Comparison of ENCODE assay signal across 19 cellular contexts in genomic region chr6:125101128-125101527, GRCh38. TPM values are rescaled to one million over a fixed set of nuclear protein-coding genes. Genes with fewer than 3 reads are reported as not detected.
A peak's percentile ranks its signal among the peaks of the same experiment; 100 is the strongest.
DNase-seq lines count a peak whose midpoint lies in the region; ATAC-seq and TF ChIP-seq lines count a peak whose summit lies in the region.
"Had no signal": no experiment of that assay in that cellular context is flagged by ENCODE, and none has a peak within 500 bp of the region (broad histone marks: within the 10 kb centered on the region; RNA-seq: fewer than 3 reads in every experiment).

No MANE protein-coding gene starts in this region.

- TF ChIP-seq CTCF in RWPE2 (IDR thresholded peaks at IDR 0.05; ENCODE audit: poor library complexity, severe bottlenecking) (no peak), neutrophil (IDR thresholded peaks at IDR 0.05) (no peak), type B pancreatic cell (conservative IDR thresholded peaks at IDR 0.05) (no peak)

- H3K4me1 ChIP-seq in RWPE2 (ENCODE audit: insufficient read depth, poor library complexity, severe bottlenecking) (peaks cover 33% of the 10 kb centered on the region), neutrophil (ENCODE audit: control insufficient read depth in 1 of 2, insufficient read depth in 1 of 2, low read depth in 1 of 2, low read length in 1 of 2) (peaks cover 30 to 38% of the 10 kb centered on the region in 2 experiments)
- H3K4me1 ChIP-seq: prostate gland had no signal

- ATAC-seq in RWPE2 (ENCODE audit: low read depth): no peak
- no peak for ATAC-seq in GM18867 (IDR thresholded peaks at IDR 0.05; ENCODE audit: unreplicated experiment)
- ATAC-seq: left ventricle myocardium superior had no signal

- H3K27ac ChIP-seq in RWPE2 (ENCODE audit: poor library complexity, severe bottlenecking) (peak overlapping the region; percentile 92), epithelial cell of prostate (peak overlapping the region; percentile 87), neutrophil (peak overlapping the region; percentile 55)
- H3K27ac ChIP-seq: prostate gland, suprapubic skin had no signal

- H3K27ac Mint-ChIP-seq in type B pancreatic cell: peak overlapping the region; percentile 12
- H3K27ac Mint-ChIP-seq in activated CD4-positive, alpha-beta memory T cell treated with anti-CD3 and anti-CD28 coated beads for 36 hours: no peak overlapping the region
- H3K27ac Mint-ChIP-seq: activated CD4-positive, alpha-beta T cell treated with anti-CD3 and anti-CD28 coated beads, Interleukin-2, amount 10 ng/mL, durations not matched to agents 7 days and 5 days had no signal

- no peaks in the 10 kb centered on the region for H3K36me3 Mint-ChIP-seq in type B pancreatic cell
- H3K36me3 Mint-ChIP-seq in activated CD4-positive, alpha-beta memory T cell treated with anti-CD3 and anti-CD28 coated beads for 36 hours: no peaks in the 10 kb centered on the region

- H3K27me3 Mint-ChIP-seq in type B pancreatic cell: peaks cover 10% of the 10 kb centered on the region
- peaks cover 2% of the 10 kb centered on the region for H3K27me3 Mint-ChIP-seq in activated CD4-positive, alpha-beta memory T cell treated with anti-CD3 and anti-CD28 coated beads for 36 hours

- no peak overlapping the region for H3K4me3 ChIP-seq in RWPE2 (ENCODE audit: severe bottlenecking)
- no peak overlapping the region for H3K4me3 ChIP-seq in neutrophil (ENCODE audit: low read depth in 1 of 2, low read length in 1 of 2)
- H3K4me3 ChIP-seq: BLaER1 treated with 17β-estradiol and CSF1 and Interleukin-3, amounts not matched to agents 10 nM and 100 nM; prostate gland; suprapubic skin had no signal

- H3K4me3 Mint-ChIP-seq in type B pancreatic cell: peak overlapping the region; percentile 46
- H3K4me3 Mint-ChIP-seq in activated CD4-positive, alpha-beta memory T cell treated with anti-CD3 and anti-CD28 coated beads for 36 hours: no peak overlapping the region
- H3K4me3 Mint-ChIP-seq: activated CD4-positive, alpha-beta T cell treated with anti-CD3 and anti-CD28 coated beads, Interleukin-2, amount 10 ng/mL, durations not matched to agents 7 days and 5 days had no signal

- H3K9me3 Mint-ChIP-seq in type B pancreatic cell: no peaks in the 10 kb centered on the region
- no peaks in the 10 kb centered on the region for H3K9me3 Mint-ChIP-seq in activated CD4-positive, alpha-beta memory T cell treated with anti-CD3 and anti-CD28 coated beads for 36 hours
- H3K9me3 Mint-ChIP-seq: activated CD4-positive, alpha-beta T cell treated with anti-CD3 and anti-CD28 coated beads, Interleukin-2, amount 10 ng/mL, durations not matched to agents 7 days and 5 days had no signal

- intact Hi-C loops in activated CD4-positive, alpha-beta memory T cell treated with anti-CD3 and anti-CD28 coated beads for 36 hours (cut with micrococcal nuclease): no loop called here

- H3K9me3 ChIP-seq in RWPE2 (ENCODE audit: severe bottlenecking) (no peaks in the 10 kb centered on the region), neutrophil (no peaks in the 10 kb centered on the region)
- H3K9me3 ChIP-seq: BLaER1 treated with 17β-estradiol and CSF1 and Interleukin-3, amounts not matched to agents 10 nM and 100 nM; prostate gland; suprapubic skin had no signal

- H3K4me1 Mint-ChIP-seq in type B pancreatic cell (ENCODE audit: unreplicated experiment): peaks cover 24% of the 10 kb centered on the region
- peaks cover 4% of the 10 kb centered on the region for H3K4me1 Mint-ChIP-seq in activated CD4-positive, alpha-beta memory T cell treated with anti-CD3 and anti-CD28 coated beads for 36 hours (ENCODE audit: low read depth)

- H3K36me3 ChIP-seq in RWPE2 (ENCODE audit: low read depth) (no peaks in the 10 kb centered on the region), neutrophil (no peaks in the 10 kb centered on the region)
- H3K36me3 ChIP-seq: BLaER1 treated with 17β-estradiol and CSF1 and Interleukin-3, amounts not matched to agents 10 nM and 100 nM; prostate gland; suprapubic skin had no signal

- DNase-seq in RWPE2 (ENCODE audit: low spot score) (no peak), epithelial cell of prostate (ENCODE audit: low read depth, low spot score) (no peak), type B pancreatic cell (ENCODE audit: extremely low spot score, unreplicated experiment) (no peak), SIG-M5 (lab: John Stamatoyannopoulos, UW) (no peak)
- no peak for DNase-seq in activated CD4-positive, alpha-beta memory T cell treated with anti-CD3 and anti-CD28 coated beads for 36 hours
- DNase-seq: activated CD4-positive, alpha-beta T cell treated with anti-CD3 and anti-CD28 coated beads, Interleukin-2, amount 10 ng/mL, durations not matched to agents 7 days and 5 days; activated CD8-positive, alpha-beta memory T cell treated with anti-CD3 and anti-CD28 coated beads, Interleukin-2, amount 50 U/mL, for 4 hours; activated effector memory CD4-positive, alpha-beta T cell treated with anti-CD3 and anti-CD28 coated beads, Interleukin-2, amount 50 U/mL, for 16 hours; amniotic stem cell; head of caudate nucleus; Kasumi-1; left ventricle myocardium superior; NCI-H526 treated with DMSO at 0.1 percent for 48 hours; stimulated activated CD8-positive, alpha-beta memory T cell treated with anti-CD3 and anti-CD28 coated beads, Interleukin-4, amount 100 ng/mL, for 48 hours had no signal

- H3K27me3 ChIP-seq in RWPE2 (ENCODE audit: insufficient read depth, poor library complexity, severe bottlenecking) (no peaks in the 10 kb centered on the region), neutrophil (no peaks in the 10 kb centered on the region)
- H3K27me3 ChIP-seq: BLaER1 treated with 17β-estradiol and CSF1 and Interleukin-3, amounts not matched to agents 10 nM and 100 nM; suprapubic skin had no signal

- POLR2A ChIA-PET in activated CD4-positive, alpha-beta memory T cell treated with anti-CD3 and anti-CD28 coated beads for 36 hours (lab: Charles Lee): no interaction called here

- CTCF ChIA-PET in activated CD4-positive, alpha-beta memory T cell treated with anti-CD3 and anti-CD28 coated beads for 36 hours (lab: Charles Lee): no interaction called here

RNA-seq across cellular contexts. Expression of gene TPD52L1, which starts 52.4 kb away (rescaled TPM):
- 80.4 and 142 TPM in 2 replicates for total RNA-seq in type B pancreatic cell (ENCODE audit: low replicate concordance)
- total RNA-seq in activated CD4-positive, alpha-beta memory T cell treated with anti-CD3 and anti-CD28 coated beads for 36 hours: 1 to 10 TPM; 1.3 to 1.4 TPM
- total RNA-seq: activated CD4-positive, alpha-beta T cell treated with anti-CD3 and anti-CD28 coated beads, Interleukin-2, amount 10 ng/mL, durations not matched to agents 7 days and 5 days had no signal

Comparison
In these comparisons a context has a peak if more than half of its experiments do, and no peak if none do; other contexts are left out.
1. RNA of gene TPD52L1, which starts 52.4 kb away (total RNA-seq): 80.4 to 142 TPM in type B pancreatic cell; 1.3 to 1.4 TPM in activated CD4-positive, alpha-beta memory T cell treated with anti-CD3 and anti-CD28 coated beads for 36 hours; every median in the first group is over 10 times any median in the second.
2. Peak in every context shown above with its lines, with median percentiles within 50 percentile points of each other: H3K27ac ChIP-seq.